In genomic region chr18:3454365-3455089, GRCh38 we compare ENCODE assay signal across 8 cellular contexts. TPM values are rescaled to one million over a fixed set of nuclear protein-coding genes. Genes with fewer than 3 reads are reported as not detected.
DNase-seq lines count a peak whose midpoint lies in the region; ATAC-seq lines count a peak whose summit lies in the region.

No MANE protein-coding gene starts in this region.

- H3K36me3 Mint-ChIP-seq in activated T-cell treated with anti-CD3 and anti-CD28 coated beads, Interleukin-2, amount 50 U/mL, for 72 hours (ENCODE audit: insufficient read depth in 2 of 2): peaks cover 28 to 35% of the 10 kb centered on the region in 2 donors

- H3K27me3 Mint-ChIP-seq in activated T-cell treated with anti-CD3 and anti-CD28 coated beads, Interleukin-2, amount 50 U/mL, for 72 hours (ENCODE audit: low read depth): no peaks in the 10 kb centered on the region

- DNase-seq in activated T-cell treated with anti-CD3 and anti-CD28 coated beads, Interleukin-2, amount 50 U/mL, for 72 hours: peak in 1 of 2 donors; percentile 30
- no peak for DNase-seq in activated T-cell treated with anti-CD3 and anti-CD28 coated beads, Interleukin-2, amount 50 U/mL, for 48 hours
- DNase-seq in Jurkat, Clone E6-1 (ENCODE audit: low read depth, low spot score): peak; percentile 48
- DNase-seq in SKM-1 (lab: John Stamatoyannopoulos, UW; ENCODE audit: unreplicated experiment): peak; percentile 29
- DNase-seq in effector CD4-positive, alpha-beta T cell: peak; percentile 16

- peaks cover 70% of the 10 kb centered on the region for H3K4me1 Mint-ChIP-seq in activated T-cell treated with anti-CD3 and anti-CD28 coated beads, Interleukin-2, amount 50 U/mL, for 72 hours (ENCODE audit: low read depth)

- peaks cover 29 to 32% of the 10 kb centered on the region in 2 donors for H3K36me3 ChIP-seq in muscle layer of duodenum (ENCODE audit: control insufficient read depth in 1 of 2, insufficient read depth in 2 of 2, low read length in 2 of 2)

- H3K9me3 Mint-ChIP-seq in activated T-cell treated with anti-CD3 and anti-CD28 coated beads, Interleukin-2, amount 50 U/mL, for 72 hours: no peaks in the 10 kb centered on the region

- peak overlapping the region; percentile 51 for H3K4me3 ChIP-seq in Jurkat, Clone E6-1 (ENCODE audit: low read length)
- H3K4me3 ChIP-seq in muscle layer of duodenum (ENCODE audit: low read depth in 1 of 2, low read length in 2 of 2): peak overlapping the region; percentile 84 to 96

- no peaks in the 10 kb centered on the region for H3K27me3 ChIP-seq in muscle layer of duodenum (ENCODE audit: low read depth, low read length)

- ATAC-seq in activated T-cell treated with anti-CD3 and anti-CD28 coated beads, Interleukin-2, amount 50 U/mL, for 72 hours (replicated peaks in 1 of 2): no peak
- ATAC-seq in HG03565 (IDR thresholded peaks at IDR 0.05; ENCODE audit: unreplicated experiment): no peak
- ATAC-seq in HG03045 (IDR thresholded peaks at IDR 0.05; ENCODE audit: unreplicated experiment): no peak

- no peaks in the 10 kb centered on the region for H3K9me3 ChIP-seq in muscle layer of duodenum (ENCODE audit: control insufficient read depth in 1 of 2, low read length in 2 of 2)

- peak overlapping the region; percentile 100 for H3K27ac ChIP-seq in muscle layer of duodenum (ENCODE audit: low read length)

- peak overlapping the region; percentile 96 for H3K27ac Mint-ChIP-seq in activated T-cell treated with anti-CD3 and anti-CD28 coated beads, Interleukin-2, amount 50 U/mL, for 72 hours

- peaks cover 22 to 24% of the 10 kb centered on the region in 2 donors for H3K4me1 ChIP-seq in muscle layer of duodenum (ENCODE audit: control insufficient read depth in 1 of 2, insufficient read depth in 2 of 2, low read length in 2 of 2)

- H3K4me3 Mint-ChIP-seq in activated T-cell treated with anti-CD3 and anti-CD28 coated beads, Interleukin-2, amount 50 U/mL, for 72 hours: peak overlapping the region; percentile 95 to 100

RNA-seq across cellular contexts. Expression of gene TGIF1, which starts 4.6 kb away (rescaled TPM):
- 10 to 100 TPM; 60.0 to 70.0 TPM for total RNA-seq in activated T-cell treated with anti-CD3 and anti-CD28 coated beads, Interleukin-2, amount 50 U/mL, for 72 hours
- polyA plus RNA-seq in Jurkat, Clone E6-1 (2012; ENCODE audit: insufficient read depth, insufficient read length): 18.7 TPM

Comparison
In these comparisons a context has a peak if more than half of its experiments do, and no peak if none do; other contexts are left out.
1. DNase-seq: peak in Jurkat, Clone E6-1 (single experiment), SKM-1 (single experiment) and effector CD4-positive, alpha-beta T cell (single experiment); none in activated T-cell treated with anti-CD3 and anti-CD28 coated beads, Interleukin-2, amount 50 U/mL, for 48 hours (0 of 2).